6 cellular contexts compared by ENCODE assay signal in genomic region chr6:30741789-30742315, GRCh38. TPM values are rescaled to one million over a fixed set of nuclear protein-coding genes. Genes with fewer than 3 reads are reported as not detected.
DNase-seq lines count a peak whose midpoint lies in the region; FAIRE-seq and TF ChIP-seq lines count a peak whose summit lies in the region.

No MANE protein-coding gene starts in this region.

- WGBS in hepatocyte (ENCODE audit: low lambda C conversion rate, missing lambda C conversion rate): 34% methylated on average over 5 of the region's 13 CpGs

- H3K36me3 ChIP-seq in BJ (ENCODE audit: control insufficient read depth, insufficient read depth, low read length) (peaks cover 24% of the 10 kb centered on the region), SJCRH30 (peaks cover 30% of the 10 kb centered on the region), hepatocyte (replicated peaks; ENCODE audit: insufficient read depth, low read depth) (no peaks in the 10 kb centered on the region), vagina (peaks cover 0 to 32% of the 10 kb centered on the region in 2 donors)

- DNase-seq in BJ (ENCODE audit: low read depth) (no peak), SJCRH30 (peak in 1 of 2 experiments; percentile 22), hepatocyte (ENCODE audit: low spot score) (peak; percentile 79), vagina (ENCODE audit: extremely low spot score in 2 of 2) (no peak), Kasumi-1 (lab: John Stamatoyannopoulos, UW) (no peak), H54 (ENCODE audit: insufficient read length, low spot score) (no peak)

- no peaks in the 10 kb centered on the region for H3K9me2 ChIP-seq in hepatocyte (replicated peaks; ENCODE audit: insufficient read depth)

- H3K27ac ChIP-seq in SJCRH30 (peak overlapping the region; percentile 51), hepatocyte (peak overlapping the region; percentile 94), vagina (peak overlapping the region; percentile 95)

- H3K79me2 ChIP-seq in hepatocyte: peaks cover 64% of the 10 kb centered on the region

- TF ChIP-seq POLR2A in vagina (IDR thresholded peaks at IDR 0.05): no peak
- no peak; the same call in 1 of the 2 replicates for TF ChIP-seq POLR2A in H54 (IDR thresholded peaks at IDR 0.05; ENCODE audit: low read depth, low read length)

- peak overlapping the region; percentile 65 for H3K4me3 ChIP-seq in BJ (ENCODE audit: low read depth, low read length)
- peak overlapping the region; percentile 80 for H3K4me3 ChIP-seq in SJCRH30
- peak overlapping the region; percentile 44 for H3K4me3 ChIP-seq in hepatocyte
- H3K4me3 ChIP-seq in vagina: peak overlapping the region; percentile 65 to 89

- no peaks in the 10 kb centered on the region for H4K20me1 ChIP-seq in hepatocyte (ENCODE audit: insufficient read depth, poor library complexity, severe bottlenecking)

- TF ChIP-seq CTCF in BJ (IDR thresholded peaks at IDR 0.05; ENCODE audit: insufficient read depth, low read depth, low read length) (no peak), hepatocyte (IDR thresholded peaks at IDR 0.05; ENCODE audit: poor library complexity) (no peak), vagina (IDR thresholded peaks at IDR 0.05) (no peak)

- H3K9me3 ChIP-seq in SJCRH30 (replicated peaks) (no peaks in the 10 kb centered on the region), hepatocyte (ENCODE audit: low read depth) (no peaks in the 10 kb centered on the region), vagina (no peaks in the 10 kb centered on the region)

- CTCF ChIA-PET in BJ (lab: Yijun Ruan, JAX): interaction anchor here (0.9 to 2.6 kb wide), 10 partner anchors 11 to 86 kb away, joined by 3 to 13 read pairs (median 6); partner anchors contain the start of gene DHX16

- POLR2A ChIA-PET in BJ (lab: Charles Lee): interaction anchor here (0.5 to 1.4 kb wide), 4 partner anchors 10 to 40 kb away, joined by 3 to 6 read pairs (median 4); no protein-coding TSS in a partner anchor

- H3K27me3 ChIP-seq in BJ (ENCODE audit: control insufficient read depth, insufficient read depth, low read length) (no peaks in the 10 kb centered on the region), SJCRH30 (no peaks in the 10 kb centered on the region), hepatocyte (no peaks in the 10 kb centered on the region), vagina (no peaks in the 10 kb centered on the region)

- H3K4me1 ChIP-seq in SJCRH30 (peaks cover 5% of the 10 kb centered on the region; the same call in 1 of the 2 replicates), hepatocyte (ENCODE audit: insufficient read depth) (peaks cover 9% of the 10 kb centered on the region), vagina (peaks cover 58% of the 10 kb centered on the region)

- no peak overlapping the region for H2AFZ ChIP-seq in hepatocyte

- intact Hi-C loops in vagina (cut with DNase I): loop anchor here (2.0 to 5.0 kb wide), 2 partner anchors 40 to 143 kb away; partner anchors contain the start of gene DDR1

- FAIRE-seq in H54 (lab: Jason Lieb, UNC): no peak

- H3K4me2 ChIP-seq in hepatocyte: peak overlapping the region; percentile 92

RNA-seq across cellular contexts. Expression of gene FLOT1, which starts 0.6 kb away (rescaled TPM):
- 205 and 292 TPM in 2 replicates for polyA plus RNA-seq in BJ (2011; rRNA removed)
- 68.5 and 104 TPM in 2 replicates for polyA minus RNA-seq in BJ (2011; rRNA and poly(A)+ RNA removed)
- total RNA-seq in SJCRH30 (2014; rRNA removed; shearing (Covaris generic)): 87.4 and 92.2 TPM in 2 replicates
- 93.5 and 103 TPM in 2 replicates for total RNA-seq in hepatocyte
- 144 and 148 TPM in 2 replicates for polyA plus RNA-seq in hepatocyte
- 165 TPM for total RNA-seq in vagina

RNA-seq across cellular contexts. Expression of gene IER3, which starts 2.5 kb away (rescaled TPM):
- polyA plus RNA-seq in BJ (2011; rRNA removed) (43.7 and 51.7 TPM in 2 replicates), hepatocyte (158 and 159 TPM in 2 replicates)
- polyA minus RNA-seq in BJ (2011; rRNA and poly(A)+ RNA removed): 24.5 and 28.3 TPM in 2 replicates
- total RNA-seq in SJCRH30 (2014; rRNA removed; shearing (Covaris generic)): 19.9 and 22.1 TPM in 2 replicates
- total RNA-seq in hepatocyte (173 and 193 TPM in 2 replicates), vagina (40.5 TPM)

RNA-seq across cellular contexts. Expression of gene TUBB, which starts 21.7 kb away (rescaled TPM):
- polyA plus RNA-seq in BJ (2011; rRNA removed) (1,140 and 1,840 TPM in 2 replicates), hepatocyte (414 and 433 TPM in 2 replicates)
- polyA minus RNA-seq in BJ (2011; rRNA and poly(A)+ RNA removed): 739 and 1,365 TPM in 2 replicates
- total RNA-seq in SJCRH30 (2014; rRNA removed; shearing (Covaris generic)): 1,652 and 1,704 TPM in 2 replicates
- total RNA-seq in hepatocyte (460 and 470 TPM in 2 replicates), vagina (293 TPM)

RNA-seq across cellular contexts. Expression of gene MDC1, which starts 24.8 kb away (rescaled TPM):
- polyA plus RNA-seq in BJ (2011; rRNA removed) (5.1 and 7.5 TPM in 2 replicates), hepatocyte (9.8 and 9.9 TPM in 2 replicates)
- 5.0 and 24.5 TPM in 2 replicates for polyA minus RNA-seq in BJ (2011; rRNA and poly(A)+ RNA removed)
- 24.6 and 25.0 TPM in 2 replicates for total RNA-seq in SJCRH30 (2014; rRNA removed; shearing (Covaris generic))
- total RNA-seq in hepatocyte (3.3 and 8.7 TPM in 2 replicates), vagina (12.3 TPM)

RNA-seq across cellular contexts. Expression of gene NRM, which starts 51.1 kb away (rescaled TPM):
- polyA plus RNA-seq in BJ (2011; rRNA removed) (12.6 and 19.7 TPM in 2 replicates), hepatocyte (17.2 and 21.0 TPM in 2 replicates)
- polyA minus RNA-seq in BJ (2011; rRNA and poly(A)+ RNA removed): 8.8 and 13.5 TPM in 2 replicates
- 25.0 and 29.6 TPM in 2 replicates for total RNA-seq in SJCRH30 (2014; rRNA removed; shearing (Covaris generic))
- total RNA-seq in hepatocyte (7.2 and 7.8 TPM in 2 replicates), vagina (6.1 TPM)
